1 cellular context compared by ENCODE assay signal in genomic region chr19:17648097-17648660, GRCh38.
TF ChIP-seq lines count a peak whose summit lies in the region.

No MANE protein-coding gene starts in this region.

TF ChIP-seq in K562, 482 proteins besides CTCF, POLR2A, EP300 and RAD21:
- TF ChIP-seq E2F6 (IDR thresholded peaks at IDR 0.05; ENCODE audit: borderline replicate concordance in 1 of 2, extremely low read depth in 1 of 2, insufficient read depth in 1 of 2, insufficient read length in 1 of 2, low read depth in 1 of 2, low read length in 1 of 2, poor library complexity in 1 of 2, severe bottlenecking in 1 of 2) (peak in 1 of 2 experiments; percentile 18), XRCC3 (IDR thresholded peaks at IDR 0.05) (no peak), USF2 (CRISPR knock-in tag; IDR thresholded peaks at IDR 0.05) (no peak), CBFA2T2 (conservative IDR thresholded peaks at IDR 0.05) (no peak), SAFB (IDR thresholded peaks at IDR 0.05; ENCODE audit: borderline replicate concordance, low read depth, low read length) (0 out of 2 replicates have a peak, but pooled peaks have one; percentile 43), ZFP91 (CRISPR knock-in tag; IDR thresholded peaks at IDR 0.05) (peak; percentile 82), ZNF124 (CRISPR knock-in tag; IDR thresholded peaks at IDR 0.05) (no peak), ZNF384 (IDR thresholded peaks at IDR 0.05; ENCODE audit: low read depth, low read length) (no peak), TCF15 (CRISPR knock-in tag; IDR thresholded peaks at IDR 0.05) (no peak), KLF13 (tag; IDR thresholded peaks at IDR 0.05; ENCODE audit: borderline replicate concordance, low read depth) (peak; percentile 50; the same call in 1 of the 2 replicates), VEZF1 (CRISPR knock-in tag; IDR thresholded peaks at IDR 0.05) (peak; percentile 63), NFATC3 (IDR thresholded peaks at IDR 0.05) (no peak)
- TF ChIP-seq, protein P1, sequence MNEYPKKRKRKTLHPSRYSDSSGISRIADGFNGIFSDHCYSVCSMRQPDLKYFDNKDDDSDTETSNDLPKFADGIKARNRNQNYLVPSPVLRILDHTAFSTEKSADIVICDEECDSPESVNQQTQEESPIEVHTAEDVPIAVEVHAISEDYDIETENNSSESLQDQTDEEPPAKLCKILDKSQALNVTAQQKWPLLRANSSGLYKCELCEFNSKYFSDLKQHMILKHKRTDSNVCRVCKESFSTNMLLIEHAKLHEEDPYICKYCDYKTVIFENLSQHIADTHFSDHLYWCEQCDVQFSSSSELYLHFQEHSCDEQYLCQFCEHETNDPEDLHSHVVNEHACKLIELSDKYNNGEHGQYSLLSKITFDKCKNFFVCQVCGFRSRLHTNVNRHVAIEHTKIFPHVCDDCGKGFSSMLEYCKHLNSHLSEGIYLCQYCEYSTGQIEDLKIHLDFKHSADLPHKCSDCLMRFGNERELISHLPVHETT (CRISPR knock-in tag; conservative IDR thresholded peaks at IDR 0.05 in 1 of 2, IDR thresholded peaks at IDR 0.05 in 1 of 2): no peak
- TF ChIP-seq, protein P2, sequence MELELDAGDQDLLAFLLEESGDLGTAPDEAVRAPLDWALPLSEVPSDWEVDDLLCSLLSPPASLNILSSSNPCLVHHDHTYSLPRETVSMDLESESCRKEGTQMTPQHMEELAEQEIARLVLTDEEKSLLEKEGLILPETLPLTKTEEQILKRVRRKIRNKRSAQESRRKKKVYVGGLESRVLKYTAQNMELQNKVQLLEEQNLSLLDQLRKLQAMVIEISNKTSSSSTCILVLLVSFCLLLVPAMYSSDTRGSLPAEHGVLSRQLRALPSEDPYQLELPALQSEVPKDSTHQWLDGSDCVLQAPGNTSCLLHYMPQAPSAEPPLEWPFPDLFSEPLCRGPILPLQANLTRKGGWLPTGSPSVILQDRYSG (tag; conservative IDR thresholded peaks at IDR 0.05; ENCODE audit: low read depth): no peak
